In the genomic region with DNA sequence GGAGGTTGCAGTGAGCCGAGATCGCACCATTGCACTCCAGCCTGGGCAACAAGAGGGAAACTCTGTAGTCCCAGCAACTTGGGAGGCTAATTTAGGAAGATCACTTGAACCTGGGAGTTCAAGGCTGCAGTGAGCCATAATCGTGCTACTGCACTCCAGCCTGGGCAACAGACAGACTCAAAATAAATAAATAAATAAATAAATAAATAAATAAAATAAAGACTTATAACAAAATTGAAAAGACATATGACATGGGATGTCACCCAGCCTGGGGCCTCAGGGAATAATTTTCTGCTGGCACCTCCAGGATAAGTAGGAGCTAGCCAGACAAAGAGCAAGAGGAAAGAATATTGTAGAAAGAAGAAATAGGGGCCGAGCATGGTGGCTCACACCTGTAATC, we compare ENCODE assay signal across 35 cellular contexts.
"Had no signal": no experiment of that assay in that cellular context is flagged by ENCODE, and none has a peak within 500 bp of the region (broad histone marks: within the 10 kb centered on the region; RNA-seq: fewer than 3 reads in every experiment).

No MANE protein-coding gene starts in this region.

- H3K4me2 ChIP-seq: KMS-11 had no signal

- DNase-seq: Karpas-422, Kasumi-1, MG63, MM.1S, MV-4-11, NCI-H1048, NCI-H1092, NCI-H1092 treated with DMSO at 0.1 percent for 48 hours, NCI-H1105, NCI-H1105 treated with DMSO at 0.1 percent for 48 hours, NCI-H1417, NCI-H1417 treated with DMSO at 0.1 percent for 48 hours, NCI-H1436, NCI-H1436 treated with DMSO at 0.1 percent for 48 hours, NCI-H146, NCI-H1694, NCI-H1694 treated with DMSO at 0.1 percent for 48 hours, NCI-H187, NCI-H187 treated with DMSO at 0.1 percent for 48 hours, NCI-H1930, NCI-H2029, NCI-H2029 treated with DMSO at 0.1 percent for 48 hours, NCI-H2081, NCI-H2081 treated with DMSO at 0.1 percent for 48 hours, NCI-H2107, NCI-H2171, NCI-H2171 treated with DMSO at 0.1 percent for 48 hours, NCI-H2227 treated with DMSO at 0.1 percent for 48 hours, NCI-H226, NCI-H345, NCI-H446, NCI-H446 treated with DMSO at 0.1 percent for 48 hours, NCI-H510A, NCI-H510A treated with DMSO at 0.1 percent for 48 hours had no signal

- H3K9me3 ChIP-seq: MG63 had no signal

- H3K27me3 ChIP-seq: MG63 had no signal

- H3K4me3 ChIP-seq: MG63 had no signal

- H3K36me3 ChIP-seq: MG63 had no signal

- H3K27ac ChIP-seq: KMS-11 had no signal

- H3K9ac ChIP-seq: KMS-11 had no signal
